11 cellular contexts compared by ENCODE assay signal in the genomic region with DNA sequence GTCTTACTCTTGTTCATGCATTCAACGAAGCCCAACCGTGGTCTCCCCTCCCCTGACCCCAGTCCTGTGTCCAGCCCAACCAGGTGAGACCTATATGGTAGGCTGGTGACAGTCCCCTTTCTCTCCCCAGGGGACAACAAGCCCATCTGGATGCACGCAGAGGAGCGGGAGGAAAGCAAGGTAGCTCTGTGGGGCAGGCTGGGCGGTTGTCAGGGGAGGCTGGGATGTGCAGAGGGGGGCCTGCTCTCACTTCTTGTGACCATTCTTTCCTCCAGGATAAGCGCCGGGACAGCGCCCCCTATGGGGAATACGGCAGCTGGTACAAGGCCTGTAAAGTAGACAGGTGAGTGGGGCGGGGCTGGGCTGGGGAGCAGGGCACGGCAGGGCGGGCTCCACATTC. TPM values are rescaled to one million over a fixed set of nuclear protein-coding genes. Genes with fewer than 3 reads are reported as not detected.
DNase-seq lines count a peak whose midpoint lies in the region; ATAC-seq and TF ChIP-seq lines count a peak whose summit lies in the region.
"Had no signal": no experiment of that assay in that cellular context is flagged by ENCODE, and none has a peak within 500 bp of the region (broad histone marks: within the 10 kb centered on the region; RNA-seq: fewer than 3 reads in every experiment).

No MANE protein-coding gene starts in this region.

- H3K9ac ChIP-seq in H9 (ENCODE audit: extremely low read depth, insufficient read length, low read length) = no peak overlapping the region

- POLR2A ChIA-PET in activated CD4-positive, alpha-beta memory T cell treated with anti-CD3 and anti-CD28 coated beads, Interleukin-2, amount 10 ng/mL, durations not matched to agents 7 days and 5 days (lab: Charles Lee) = no interaction called here

- no peaks in the 10 kb centered on the region for H3K9me3 Mint-ChIP-seq in H9
- H3K9me3 Mint-ChIP-seq in activated CD4-positive, alpha-beta memory T cell treated with anti-CD3 and anti-CD28 coated beads, Interleukin-2, amount 10 ng/mL, durations not matched to agents 7 days and 5 days = no peaks in the 10 kb centered on the region

- H3K4me1 ChIP-seq in H9 (ENCODE audit: insufficient read depth, low read length) = no peaks in the 10 kb centered on the region

- H4K8ac ChIP-seq in H9 (replicated peaks; ENCODE audit: insufficient read length, low read depth, low read length) = no peak overlapping the region

- H3K4me2 ChIP-seq in H9 (ENCODE audit: insufficient read depth, insufficient read length, low read length) = no peak overlapping the region

- TF ChIP-seq CTCF in C4-2B (conservative IDR thresholded peaks at IDR 0.05) (peak; percentile 66), H9 (conservative IDR thresholded peaks at IDR 0.05) (peak; percentile 79)

- H2AK5ac ChIP-seq in H9 (ENCODE audit: insufficient read length, low read length) = no peak overlapping the region

- CTCF ChIA-PET in activated CD4-positive, alpha-beta memory T cell treated with anti-CD3 and anti-CD28 coated beads, Interleukin-2, amount 10 ng/mL, durations not matched to agents 7 days and 5 days (lab: Charles Lee) = interaction anchor here (0.8 to 2.1 kb wide), 3 partner anchors 25 to 47 kb away, joined by 3 to 7 read pairs (median 5); partner anchors contain the start of gene YIF1A

- DNase-seq in H9 = peak; percentile 85
- peak; percentile 51 for DNase-seq in activated CD4-positive, alpha-beta memory T cell treated with anti-CD3 and anti-CD28 coated beads, Interleukin-2, amount 10 ng/mL, durations not matched to agents 7 days and 5 days
- DNase-seq in kidney tubule cell (ENCODE audit: low spot score) = peak; percentile 31
- no peak for DNase-seq in sciatic nerve (ENCODE audit: low spot score)
- DNase-seq in activated gamma-delta T cell (lab: John Stamatoyannopoulos, UW) = no peak
- no peak for DNase-seq in EL
- DNase-seq: kidney glomerular epithelial cell had no signal

- H2BK15ac ChIP-seq in H9 (ENCODE audit: low read depth, low read length) = no peak overlapping the region

- no peak overlapping the region for H4K5ac ChIP-seq in H9 (ENCODE audit: insufficient read length, low read depth, low read length)

- H4K91ac ChIP-seq in H9 (ENCODE audit: insufficient read length, low read depth, low read length) = no peak overlapping the region

- H3K27ac ChIP-seq in C4-2B = no peak overlapping the region
- H3K27ac ChIP-seq in H9 (ENCODE audit: insufficient read length, low read depth, low read length) = no peak overlapping the region
- H3K27ac ChIP-seq: ascending aorta, SK-N-MC had no signal

- H2BK12ac ChIP-seq in H9 (ENCODE audit: insufficient read length, low read depth, low read length) = no peak overlapping the region

- peaks cover 18 to 20% of the 10 kb centered on the region in 2 experiments for H3K4me1 Mint-ChIP-seq in H9
- peaks cover 23% of the 10 kb centered on the region for H3K4me1 Mint-ChIP-seq in activated CD4-positive, alpha-beta memory T cell treated with anti-CD3 and anti-CD28 coated beads, Interleukin-2, amount 10 ng/mL, durations not matched to agents 7 days and 5 days

- H3K27me3 Mint-ChIP-seq in H9 (ENCODE audit: low read depth) = no peaks in the 10 kb centered on the region; the same call in 1 of the 2 replicates
- H3K27me3 Mint-ChIP-seq in activated CD4-positive, alpha-beta memory T cell treated with anti-CD3 and anti-CD28 coated beads, Interleukin-2, amount 10 ng/mL, durations not matched to agents 7 days and 5 days = no peaks in the 10 kb centered on the region

- peak overlapping the region in 1 of 2 experiments; percentile 29; a peak in 1 of 5 replicates for H3K4me3 Mint-ChIP-seq in H9
- no peak overlapping the region for H3K4me3 Mint-ChIP-seq in activated CD4-positive, alpha-beta memory T cell treated with anti-CD3 and anti-CD28 coated beads, Interleukin-2, amount 10 ng/mL, durations not matched to agents 7 days and 5 days

- no peak overlapping the region for H2BK120ac ChIP-seq in H9 (ENCODE audit: low read depth, low read length, poor library complexity, severe bottlenecking)

- H3K27ac Mint-ChIP-seq in H9 = peak overlapping the region in 1 of 3 experiments; percentile 89; a peak in 1 of 7 replicates
- H3K27ac Mint-ChIP-seq in activated CD4-positive, alpha-beta memory T cell treated with anti-CD3 and anti-CD28 coated beads, Interleukin-2, amount 10 ng/mL, durations not matched to agents 7 days and 5 days = no peak overlapping the region

- no peak overlapping the region for H3K23ac ChIP-seq in H9 (ENCODE audit: insufficient read length, low read depth, low read length)

- H2BK5ac ChIP-seq in H9 (ENCODE audit: insufficient read length, low read length) = no peak overlapping the region

- H3T11ph ChIP-seq in H9 (ENCODE audit: low read length) = no peak overlapping the region

- no peaks in the 10 kb centered on the region for H3K9me3 ChIP-seq in H9 (ENCODE audit: control insufficient read depth, low read depth, low read length)
- H3K9me3 ChIP-seq: ascending aorta had no signal

- H2BK20ac ChIP-seq in H9 (ENCODE audit: low read depth, low read length, poor library complexity, severe bottlenecking) = no peak overlapping the region

- no peak overlapping the region for H2AFZ ChIP-seq in H9 (ENCODE audit: low read length)

- peaks cover 11 to 54% (median 48%) of the 10 kb centered on the region in 3 experiments for H3K36me3 Mint-ChIP-seq in H9 (ENCODE audit: insufficient read depth in 1 of 3, low read depth in 3 of 3)
- H3K36me3 Mint-ChIP-seq in activated CD4-positive, alpha-beta memory T cell treated with anti-CD3 and anti-CD28 coated beads, Interleukin-2, amount 10 ng/mL, durations not matched to agents 7 days and 5 days (ENCODE audit: low read depth) = peaks cover 36% of the 10 kb centered on the region

- no peak overlapping the region for H3K18ac ChIP-seq in H9 (ENCODE audit: insufficient read length, low read depth, low read length)

- H3K79me1 ChIP-seq in H9 (ENCODE audit: insufficient read depth, low read depth, low read length, poor library complexity, severe bottlenecking) = no peaks in the 10 kb centered on the region

- H3K27me3 ChIP-seq in H9 (ENCODE audit: insufficient read depth, low read length) = no peaks in the 10 kb centered on the region
- H3K27me3 ChIP-seq: ascending aorta had no signal

- H3K4ac ChIP-seq in H9 (ENCODE audit: low read depth, low read length) = no peak overlapping the region

- H3K79me2 ChIP-seq in H9 (ENCODE audit: insufficient read depth, low read length) = peaks cover 2% of the 10 kb centered on the region; the same call in 1 of the 2 replicates

- ATAC-seq in HG03439 (IDR thresholded peaks at IDR 0.05; ENCODE audit: unreplicated experiment) = no peak
- no peak for ATAC-seq in sciatic nerve

- no peak overlapping the region for H3K14ac ChIP-seq in H9 (ENCODE audit: insufficient read depth, low read length)

- H3K56ac ChIP-seq in H9 (ENCODE audit: insufficient read length, low read depth, low read length) = no peak overlapping the region

- peaks cover 10% of the 10 kb centered on the region for H3K23me2 ChIP-seq in H9 (ENCODE audit: insufficient read length, low read depth, low read length, poor library complexity, severe bottlenecking)

- intact Hi-C loops in sciatic nerve (cut with DNase I) = no loop called here

- WGBS in H9 (ENCODE audit: extremely low coverage, insufficient read length, low lambda C conversion rate) = no CpG with 5 or more reads among the region's 12 CpGs

- H4K20me1 ChIP-seq in H9 (ENCODE audit: control insufficient read depth, insufficient read depth, insufficient read length) = peaks cover 2% of the 10 kb centered on the region

RNA-seq across cellular contexts. Expression of gene RAB1B, which starts 3.5 kb away (rescaled TPM):
- total RNA-seq in H9 (2021) = 118 and 122 TPM in 2 replicates
- total RNA-seq in activated CD4-positive, alpha-beta memory T cell treated with anti-CD3 and anti-CD28 coated beads, Interleukin-2, amount 10 ng/mL, durations not matched to agents 7 days and 5 days = 100 to 1,000 TPM; 146 to 150 TPM
- 112 TPM for total RNA-seq in sciatic nerve

RNA-seq across cellular contexts. Expression of gene KLC2, which starts 7.4 kb away (rescaled TPM):
- 56.7 and 59.7 TPM in 2 replicates for total RNA-seq in H9 (2021)
- 10 to 100 TPM; 32.8 to 33.9 TPM for total RNA-seq in activated CD4-positive, alpha-beta memory T cell treated with anti-CD3 and anti-CD28 coated beads, Interleukin-2, amount 10 ng/mL, durations not matched to agents 7 days and 5 days
- total RNA-seq in sciatic nerve = 24.6 TPM

RNA-seq across cellular contexts. Expression of gene CNIH2, which starts 13.1 kb away (rescaled TPM):
- total RNA-seq in H9 (2021) = 11.8 and 12.0 TPM in 2 replicates
- 1 to 10 TPM; 1.9 to 2.1 TPM for total RNA-seq in activated CD4-positive, alpha-beta memory T cell treated with anti-CD3 and anti-CD28 coated beads, Interleukin-2, amount 10 ng/mL, durations not matched to agents 7 days and 5 days
- 1.3 TPM for total RNA-seq in sciatic nerve
- total RNA-seq: ascending aorta had no signal

RNA-seq across cellular contexts. Expression of gene YIF1A, which starts 24.1 kb away (rescaled TPM):
- total RNA-seq in H9 (2021) = 64.3 and 71.6 TPM in 2 replicates
- 10 to 100 TPM; 49.5 to 52.5 TPM for total RNA-seq in activated CD4-positive, alpha-beta memory T cell treated with anti-CD3 and anti-CD28 coated beads, Interleukin-2, amount 10 ng/mL, durations not matched to agents 7 days and 5 days
- total RNA-seq in sciatic nerve = 61.1 TPM

RNA-seq across cellular contexts. Expression of gene TMEM151A, which starts 26.8 kb away (rescaled TPM):
- total RNA-seq in H9 (2021) = 1.2 and 1.4 TPM in 2 replicates
- not detected for total RNA-seq in activated CD4-positive, alpha-beta memory T cell treated with anti-CD3 and anti-CD28 coated beads, Interleukin-2, amount 10 ng/mL, durations not matched to agents 7 days and 5 days
- total RNA-seq in sciatic nerve = 0.31 TPM

Comparison
In these comparisons a context has a peak if more than half of its experiments do, and no peak if none do; other contexts are left out.
1. DNase-seq: peak in H9 (single experiment), activated CD4-positive, alpha-beta memory T cell treated with anti-CD3 and anti-CD28 coated beads, Interleukin-2, amount 10 ng/mL, durations not matched to agents 7 days and 5 days (single experiment) and kidney tubule cell (single experiment); none in sciatic nerve (single experiment), activated gamma-delta T cell (single experiment) and EL (single experiment).